ENCODE assay signal across 8 cellular contexts in the genomic region with DNA sequence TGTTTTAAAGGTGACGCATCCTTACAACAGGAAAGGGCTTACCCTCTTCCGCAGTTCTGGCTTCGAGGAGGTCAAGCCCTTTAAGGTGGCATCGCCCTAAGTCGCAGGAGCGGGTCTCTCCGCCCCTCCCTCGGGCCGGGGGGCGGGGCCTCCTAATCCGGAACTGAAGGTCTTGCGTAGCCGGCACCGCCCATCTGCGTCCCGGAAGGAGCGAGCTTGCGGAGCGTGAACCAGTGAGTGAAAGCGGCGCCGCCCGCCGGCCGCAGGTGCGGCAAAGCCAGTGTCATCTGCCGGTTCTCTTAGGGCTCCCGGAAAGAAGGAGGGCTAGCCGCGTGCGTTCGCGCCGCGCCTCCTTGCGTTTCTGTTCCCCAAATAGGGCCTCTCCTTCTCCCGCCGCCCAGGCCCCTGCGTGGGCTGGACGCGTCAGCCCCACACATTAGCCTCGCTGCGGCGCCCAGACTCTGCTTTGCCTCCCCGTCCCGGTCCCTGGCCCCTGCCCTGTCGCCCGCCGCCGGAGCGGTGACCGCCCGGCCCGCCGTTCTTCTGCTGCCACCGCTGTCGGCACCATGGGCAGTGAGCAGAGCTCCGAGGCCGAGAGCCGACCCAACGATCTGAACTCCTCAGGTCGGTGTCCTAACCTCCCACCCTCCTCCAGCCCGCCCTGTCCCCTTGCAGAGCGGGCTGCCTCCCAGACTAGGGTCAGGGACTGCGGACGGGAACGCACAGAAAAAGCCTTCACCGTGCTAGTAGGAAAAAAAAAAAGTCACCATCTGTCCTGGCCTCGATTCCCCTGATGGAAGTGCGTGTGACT. TPM values are rescaled to one million over a fixed set of nuclear protein-coding genes. Genes with fewer than 3 reads are reported as not detected.
DNase-seq lines count a peak whose midpoint lies in the region; FAIRE-seq and TF ChIP-seq lines count a peak whose summit lies in the region.

A gene (plus strand): TSS at position 193 of the 811 bp plus-strand sequence. CDS start 374 bp downstream, at position 567.

- CTCF ChIA-PET in activated naive CD4-positive, alpha-beta T cell treated with anti-CD3 and anti-CD28 coated beads, Interleukin-2, amount 10 ng/mL, durations not matched to agents 7 days and 5 days (lab: Charles Lee), result interaction anchor here (0.6 to 2.6 kb wide), 9 partner anchors 8 to 359 kb away, joined by 3 to 23 read pairs (median 7); a partner anchor contains a TSS

- H3K4me3 ChIP-seq in GM08714 (ENCODE audit: low read length), result peak within 1 kb of the TSS; percentile 93
- H3K4me3 ChIP-seq in neutrophil (ENCODE audit: low read depth in 1 of 2, low read length in 1 of 2), result peak within 1 kb of the TSS; percentile 65 to 86

- peak; percentile 19 for FAIRE-seq in frontal cortex (lab: Jason Lieb, UNC)

- no peaks in the 10 kb centered on the region for H3K27me3 ChIP-seq in neutrophil

- DNase-seq in HFFc6 (peak; percentile 82), NAMALWA (ENCODE audit: low spot score) (peak; percentile 99), SK-N-DZ (ENCODE audit: low spot score) (peak; percentile 98), frontal cortex (ENCODE audit: low spot score in 2 of 2) (peak; percentile 88 to 90), substantia nigra (lab: John Stamatoyannopoulos, UW) (peak; percentile 69 to 98 (median 94))
- peak; percentile 99 for DNase-seq in activated naive CD4-positive, alpha-beta T cell treated with anti-CD3 and anti-CD28 coated beads, Interleukin-2, amount 10 ng/mL, durations not matched to agents 7 days and 5 days

- peaks cover 49 to 53% of the 10 kb centered on the region in 2 experiments for H3K4me1 ChIP-seq in neutrophil (ENCODE audit: control insufficient read depth in 1 of 2, insufficient read depth in 1 of 2, low read depth in 1 of 2, low read length in 1 of 2)

- peak within 1 kb of the TSS; percentile 96 for H3K27ac ChIP-seq in neutrophil
- peak within 1 kb of the TSS; percentile 99 for H3K27ac ChIP-seq in substantia nigra (ENCODE audit: low read depth, low read length, poor library complexity, severe bottlenecking)

- no peaks in the 10 kb centered on the region for H3K36me3 ChIP-seq in neutrophil

- H3K9me3 ChIP-seq in neutrophil, result no peaks in the 10 kb centered on the region

- no peaks in the 10 kb centered on the region for H3K36me3 Mint-ChIP-seq in HFFc6 (ENCODE audit: low read depth)
- H3K36me3 Mint-ChIP-seq in activated naive CD4-positive, alpha-beta T cell treated with anti-CD3 and anti-CD28 coated beads, Interleukin-2, amount 10 ng/mL, durations not matched to agents 7 days and 5 days, result peaks cover 10% of the 10 kb centered on the region

- peaks cover 21% of the 10 kb centered on the region for H3K4me1 Mint-ChIP-seq in HFFc6 (ENCODE audit: low read depth)
- peaks cover 60% of the 10 kb centered on the region for H3K4me1 Mint-ChIP-seq in activated naive CD4-positive, alpha-beta T cell treated with anti-CD3 and anti-CD28 coated beads, Interleukin-2, amount 10 ng/mL, durations not matched to agents 7 days and 5 days

- H3K27me3 Mint-ChIP-seq in HFFc6 (ENCODE audit: insufficient read depth), result peaks cover 2% of the 10 kb centered on the region
- no peaks in the 10 kb centered on the region for H3K27me3 Mint-ChIP-seq in activated naive CD4-positive, alpha-beta T cell treated with anti-CD3 and anti-CD28 coated beads, Interleukin-2, amount 10 ng/mL, durations not matched to agents 7 days and 5 days

- peak within 1 kb of the TSS; percentile 90 for H3K27ac Mint-ChIP-seq in HFFc6
- peak within 1 kb of the TSS; percentile 97 for H3K27ac Mint-ChIP-seq in activated naive CD4-positive, alpha-beta T cell treated with anti-CD3 and anti-CD28 coated beads, Interleukin-2, amount 10 ng/mL, durations not matched to agents 7 days and 5 days

- peak; percentile 44 for TF ChIP-seq CTCF in HFFc6 (IDR thresholded peaks at IDR 0.05)
- no peak for TF ChIP-seq CTCF in neutrophil (IDR thresholded peaks at IDR 0.05)

- no peaks in the 10 kb centered on the region for H3K9me3 Mint-ChIP-seq in HFFc6
- H3K9me3 Mint-ChIP-seq in activated naive CD4-positive, alpha-beta T cell treated with anti-CD3 and anti-CD28 coated beads, Interleukin-2, amount 10 ng/mL, durations not matched to agents 7 days and 5 days, result no peaks in the 10 kb centered on the region

- H3K4me3 Mint-ChIP-seq in HFFc6, result peak within 1 kb of the TSS; percentile 91
- H3K4me3 Mint-ChIP-seq in activated naive CD4-positive, alpha-beta T cell treated with anti-CD3 and anti-CD28 coated beads, Interleukin-2, amount 10 ng/mL, durations not matched to agents 7 days and 5 days, result peak within 1 kb of the TSS; percentile 90

RNA-seq across cellular contexts. Expression of the gene that starts here (rescaled TPM):
- 10 to 100 TPM in 4 of 6 experiments, 1 to 10 TPM in 2; 8.7 to 13.9 (median 10.6) TPM for total RNA-seq in HFFc6 (2021; fragmentation: NEBNext Ultra II Directional; extraction: Animal tissue kit (Norgen Biotek cat#: 25700))
- polyA plus RNA-seq in SK-N-DZ (2014; cell fraction: cytosol; rRNA removed), result 11.0 and 12.2 TPM in 2 replicates
- polyA plus RNA-seq in SK-N-DZ (2014; cell fraction: nucleus; rRNA removed), result 1.4 and 13.1 TPM in 2 replicates
- 19.2 TPM for total RNA-seq in frontal cortex

Comparison
In these comparisons a context has a peak if more than half of its experiments do, and no peak if none do; other contexts are left out.
1. Peak in every context shown above with its lines: DNase-seq, H3K4me3 ChIP-seq and H3K27ac ChIP-seq.